ENCODE assay signal across 19 cellular contexts in genomic region chr11:93730108-93731107, GRCh38. TPM values are rescaled to one million over a fixed set of nuclear protein-coding genes. Genes with fewer than 3 reads are reported as not detected.
DNase-seq lines count a peak whose midpoint lies in the region; ATAC-seq and TF ChIP-seq lines count a peak whose summit lies in the region.
"Had no signal": no experiment of that assay in that cellular context is flagged by ENCODE, and none has a peak within 500 bp of the region (broad histone marks: within the 10 kb centered on the region; RNA-seq: fewer than 3 reads in every experiment).

No MANE protein-coding gene starts in this region.

- peak overlapping the region; percentile 56 for H3K27ac Mint-ChIP-seq in activated CD4-positive, alpha-beta T cell treated with anti-CD3 and anti-CD28 coated beads for 36 hours
- peak overlapping the region in 2 of 3 experiments; percentile 89 to 91; a peak in 4 of 7 replicates for H3K27ac Mint-ChIP-seq in H9
- peak overlapping the region; percentile 42 for H3K27ac Mint-ChIP-seq in activated CD8-positive, alpha-beta T cell treated with anti-CD3 and anti-CD28 coated beads for 36 hours
- peak overlapping the region in 8 of 10 donors; percentile 3 to 74 (median 24) for H3K27ac Mint-ChIP-seq in naive thymus-derived CD8-positive, alpha-beta T cell

- no peak for ATAC-seq in activated CD4-positive, alpha-beta T cell treated with anti-CD3 and anti-CD28 coated beads for 36 hours
- ATAC-seq in activated CD8-positive, alpha-beta T cell treated with anti-CD3 and anti-CD28 coated beads for 36 hours, result no peak
- no peak for ATAC-seq in naive thymus-derived CD8-positive, alpha-beta T cell
- ATAC-seq in GM21786 (IDR thresholded peaks at IDR 0.05; ENCODE audit: unreplicated experiment), result no peak
- ATAC-seq in HG02759 (IDR thresholded peaks at IDR 0.05; ENCODE audit: unreplicated experiment), result no peak
- ATAC-seq: effector memory CD8-positive, alpha-beta T cell had no signal

- no peak for TF ChIP-seq POLR2A in ovary (IDR thresholded peaks at IDR 0.05)

- H2AK5ac ChIP-seq in H9 (ENCODE audit: insufficient read length, low read length), result no peak overlapping the region

- no peak overlapping the region for H4K91ac ChIP-seq in H9 (ENCODE audit: insufficient read length, low read depth, low read length)

- H3K4me3 ChIP-seq in ovary, result no peak overlapping the region
- H3K4me3 ChIP-seq: A549, adrenal gland had no signal

- H3K9me3 ChIP-seq in H9 (ENCODE audit: control insufficient read depth, low read depth, low read length) (no peaks in the 10 kb centered on the region), ovary (no peaks in the 10 kb centered on the region)
- H3K9me3 ChIP-seq: A549, adrenal gland, SK-N-SH had no signal

- no peaks in the 10 kb centered on the region for H3K27me3 Mint-ChIP-seq in activated CD4-positive, alpha-beta T cell treated with anti-CD3 and anti-CD28 coated beads for 36 hours
- H3K27me3 Mint-ChIP-seq in H9 (ENCODE audit: low read depth), result no peaks in the 10 kb centered on the region
- H3K27me3 Mint-ChIP-seq in activated CD8-positive, alpha-beta T cell treated with anti-CD3 and anti-CD28 coated beads for 36 hours, result no peaks in the 10 kb centered on the region
- no peaks in the 10 kb centered on the region for H3K27me3 Mint-ChIP-seq in naive thymus-derived CD8-positive, alpha-beta T cell
- H3K27me3 Mint-ChIP-seq: effector memory CD8-positive, alpha-beta T cell had no signal

- POLR2A ChIA-PET in activated CD4-positive, alpha-beta T cell treated with anti-CD3 and anti-CD28 coated beads for 36 hours (lab: Charles Lee), result interaction anchor here (1.2 kb wide), 1 partner anchor 11 kb away, joined by 4 read pairs; the partner anchor contains the start of genes C11orf54 and TAF1D
- POLR2A ChIA-PET in activated CD8-positive, alpha-beta T cell treated with anti-CD3 and anti-CD28 coated beads for 36 hours (lab: Charles Lee), result interaction anchor here (1.2 to 10.4 kb wide), 4 partner anchors 9 to 50 kb away, joined by 4 to 125 read pairs (median 29); partner anchors contain the start of genes C11orf54 and TAF1D
- POLR2A ChIA-PET in naive thymus-derived CD8-positive, alpha-beta T cell (lab: Charles Lee), result interaction anchor here (3.7 kb wide), 1 partner anchor 10 kb away, joined by 21 read pairs; the partner anchor contains the start of genes C11orf54 and TAF1D

- WGBS in H9 (ENCODE audit: extremely low coverage, insufficient read length, low lambda C conversion rate), result no CpG with 5 or more reads among the region's 5 CpGs
- 45 to 69% (median 48%) methylated on average over 5 of the region's 5 CpGs for WGBS in ovary, 3 donors

- no peak overlapping the region for H3K9ac ChIP-seq in H9 (ENCODE audit: extremely low read depth, insufficient read length, low read length)
- H3K9ac ChIP-seq: parathyroid adenoma, SK-N-SH had no signal

- H2BK120ac ChIP-seq in H9 (ENCODE audit: low read depth, low read length, poor library complexity, severe bottlenecking), result no peak overlapping the region

- no peak overlapping the region for H3K4me3 Mint-ChIP-seq in activated CD4-positive, alpha-beta T cell treated with anti-CD3 and anti-CD28 coated beads for 36 hours
- H3K4me3 Mint-ChIP-seq in H9, result no peak overlapping the region
- no peak overlapping the region for H3K4me3 Mint-ChIP-seq in activated CD8-positive, alpha-beta T cell treated with anti-CD3 and anti-CD28 coated beads for 36 hours
- no peak overlapping the region for H3K4me3 Mint-ChIP-seq in naive thymus-derived CD8-positive, alpha-beta T cell
- H3K4me3 Mint-ChIP-seq: effector memory CD8-positive, alpha-beta T cell had no signal

- H3K27ac ChIP-seq in H9 (ENCODE audit: insufficient read length, low read depth, low read length) (no peak overlapping the region), ovary (no peak overlapping the region)
- H3K27ac ChIP-seq: A549, adrenal gland, parathyroid adenoma had no signal

- H3K79me1 ChIP-seq in H9 (ENCODE audit: insufficient read depth, low read depth, low read length, poor library complexity, severe bottlenecking), result peaks cover 3% of the 10 kb centered on the region

- H3K79me2 ChIP-seq in H9 (ENCODE audit: insufficient read depth, low read length), result 0 out of 2 replicates have a peak, but pooled peaks cover 2% of the 10 kb centered on the region
- H3K79me2 ChIP-seq: parathyroid adenoma had no signal

- no peak overlapping the region for H3K4me2 ChIP-seq in H9 (ENCODE audit: insufficient read depth, insufficient read length, low read length)
- H3K4me2 ChIP-seq: A549, SK-N-SH had no signal

- no peak overlapping the region for H3K56ac ChIP-seq in H9 (ENCODE audit: insufficient read length, low read depth, low read length)

- no peaks in the 10 kb centered on the region for H3K23me2 ChIP-seq in H9 (ENCODE audit: insufficient read length, low read depth, low read length, poor library complexity, severe bottlenecking)

- DNase-seq in activated CD4-positive, alpha-beta T cell treated with anti-CD3 and anti-CD28 coated beads for 36 hours, result no peak
- DNase-seq in activated CD4-positive, alpha-beta T cell treated with anti-CD3 and anti-CD28 coated beads for 48 hours, result no peak
- DNase-seq in H9 (no peak), ovary (no peak)
- no peak for DNase-seq in activated CD8-positive, alpha-beta T cell treated with anti-CD3 and anti-CD28 coated beads for 36 hours
- no peak for DNase-seq in naive thymus-derived CD8-positive, alpha-beta T cell
- DNase-seq: adrenal gland; central memory CD4-positive, alpha-beta T cell; effector memory CD8-positive, alpha-beta T cell; KBM-7; left cardiac atrium; NCI-H1417; NCI-H345; SK-N-SH; trophoblast cell had no signal

- H3K9me3 Mint-ChIP-seq in activated CD4-positive, alpha-beta T cell treated with anti-CD3 and anti-CD28 coated beads for 36 hours (ENCODE audit: low read depth), result no peaks in the 10 kb centered on the region
- no peaks in the 10 kb centered on the region for H3K9me3 Mint-ChIP-seq in H9
- H3K9me3 Mint-ChIP-seq in activated CD8-positive, alpha-beta T cell treated with anti-CD3 and anti-CD28 coated beads for 36 hours, result no peaks in the 10 kb centered on the region
- no peaks in the 10 kb centered on the region for H3K9me3 Mint-ChIP-seq in naive thymus-derived CD8-positive, alpha-beta T cell
- H3K9me3 Mint-ChIP-seq: effector memory CD8-positive, alpha-beta T cell had no signal

- intact Hi-C loops in activated CD4-positive, alpha-beta T cell treated with anti-CD3 and anti-CD28 coated beads for 36 hours (cut with DNase I, micrococcal nuclease), result no loop called here
- intact Hi-C loops in activated CD8-positive, alpha-beta T cell treated with anti-CD3 and anti-CD28 coated beads for 36 hours (cut with micrococcal nuclease), result no loop called here
- intact Hi-C loops in ovary (cut with DNase I), result no loop called here

- H2BK5ac ChIP-seq in H9 (ENCODE audit: insufficient read length, low read length), result no peak overlapping the region

- no peak overlapping the region for H3K23ac ChIP-seq in H9 (ENCODE audit: insufficient read length, low read depth, low read length)

- no peak overlapping the region for H2AFZ ChIP-seq in H9 (ENCODE audit: low read length)
- H2AFZ ChIP-seq: parathyroid adenoma had no signal

- no peak overlapping the region for H3K4ac ChIP-seq in H9 (ENCODE audit: low read depth, low read length)

- no peak overlapping the region for H2BK15ac ChIP-seq in H9 (ENCODE audit: low read depth, low read length)

- CTCF ChIA-PET in activated CD4-positive, alpha-beta T cell treated with anti-CD3 and anti-CD28 coated beads for 36 hours (lab: Charles Lee), result interaction anchor here (0.6 to 1.6 kb wide), 4 partner anchors 9 to 445 kb away, joined by 3 read pairs; no protein-coding TSS in a partner anchor
- CTCF ChIA-PET in activated CD8-positive, alpha-beta T cell treated with anti-CD3 and anti-CD28 coated beads for 36 hours (lab: Charles Lee), result interaction anchor here (0.6 to 1.6 kb wide), 2 partner anchors 10 to 27 kb away, joined by 3 to 6 read pairs; no protein-coding TSS in a partner anchor

- no peak overlapping the region for H4K8ac ChIP-seq in H9 (replicated peaks; ENCODE audit: insufficient read length, low read depth, low read length)

- H3K4me1 Mint-ChIP-seq in activated CD4-positive, alpha-beta T cell treated with anti-CD3 and anti-CD28 coated beads for 36 hours, result peaks cover 25% of the 10 kb centered on the region
- H3K4me1 Mint-ChIP-seq in H9, result peaks cover 4 to 6% of the 10 kb centered on the region in 2 experiments; a peak in 2 of 4 replicates
- peaks cover 27% of the 10 kb centered on the region for H3K4me1 Mint-ChIP-seq in activated CD8-positive, alpha-beta T cell treated with anti-CD3 and anti-CD28 coated beads for 36 hours (ENCODE audit: low read depth)
- H3K4me1 Mint-ChIP-seq in naive thymus-derived CD8-positive, alpha-beta T cell, result peaks cover 8 to 33% (median 22%) of the 10 kb centered on the region in 4 donors

- no peaks in the 10 kb centered on the region for H3K27me3 ChIP-seq in H9 (ENCODE audit: insufficient read depth, low read length)
- H3K27me3 ChIP-seq in ovary, result no peaks in the 10 kb centered on the region
- H3K27me3 ChIP-seq: adrenal gland had no signal

- no peaks in the 10 kb centered on the region for H4K20me1 ChIP-seq in H9 (ENCODE audit: control insufficient read depth, insufficient read depth, insufficient read length)

- no peak overlapping the region for H2BK20ac ChIP-seq in H9 (ENCODE audit: low read depth, low read length, poor library complexity, severe bottlenecking)

- no peak overlapping the region for H3K14ac ChIP-seq in H9 (ENCODE audit: insufficient read depth, low read length)

- H3K36me3 ChIP-seq in ovary, result no peaks in the 10 kb centered on the region

- H3K4me1 ChIP-seq in H9 (ENCODE audit: insufficient read depth, low read length) (no peaks in the 10 kb centered on the region), ovary (ENCODE audit: insufficient read depth) (no peaks in the 10 kb centered on the region)
- H3K4me1 ChIP-seq: parathyroid adenoma had no signal

- H2BK12ac ChIP-seq in H9 (ENCODE audit: insufficient read length, low read depth, low read length), result no peak overlapping the region

- H3K36me3 Mint-ChIP-seq in activated CD4-positive, alpha-beta T cell treated with anti-CD3 and anti-CD28 coated beads for 36 hours (ENCODE audit: low read depth), result peaks cover 71% of the 10 kb centered on the region
- H3K36me3 Mint-ChIP-seq in H9 (ENCODE audit: insufficient read depth in 1 of 3, low read depth in 3 of 3), result peaks cover 39 to 87% (median 68%) of the 10 kb centered on the region in 3 experiments
- peaks cover 75% of the 10 kb centered on the region for H3K36me3 Mint-ChIP-seq in activated CD8-positive, alpha-beta T cell treated with anti-CD3 and anti-CD28 coated beads for 36 hours (ENCODE audit: low read depth)
- peaks cover 0 to 89% (median 26%) of the 10 kb centered on the region in 3 donors for H3K36me3 Mint-ChIP-seq in naive thymus-derived CD8-positive, alpha-beta T cell

- no peak for TF ChIP-seq EP300 in ovary (IDR thresholded peaks at IDR 0.05)

- no peak overlapping the region for H3K18ac ChIP-seq in H9 (ENCODE audit: insufficient read length, low read depth, low read length)

- no peak overlapping the region for H3T11ph ChIP-seq in H9 (ENCODE audit: low read length)

- no peak overlapping the region for H4K5ac ChIP-seq in H9 (ENCODE audit: insufficient read length, low read depth, low read length)

- TF ChIP-seq CTCF in H9 (conservative IDR thresholded peaks at IDR 0.05) (no peak), ovary (IDR thresholded peaks at IDR 0.05) (no peak)
- TF ChIP-seq CTCF in activated CD8-positive, alpha-beta T cell treated with anti-CD3 and anti-CD28 coated beads for 36 hours (IDR thresholded peaks at IDR 0.05), result no peak

RNA-seq across cellular contexts. Expression of gene TAF1D, which starts 10.9 kb away (rescaled TPM):
- total RNA-seq in activated CD4-positive, alpha-beta T cell treated with anti-CD3 and anti-CD28 coated beads for 36 hours, result 100 to 1,000 TPM; 326 to 355 TPM
- total RNA-seq in H9 (2021) (258 and 272 TPM in 2 replicates), ovary (100 to 1,000 TPM in 6 of 7 donors, 10 to 100 TPM in 1; 73.7 to 155 (median 109) TPM)
- 100 to 1,000 TPM; 334 to 344 TPM for total RNA-seq in activated CD8-positive, alpha-beta T cell treated with anti-CD3 and anti-CD28 coated beads for 36 hours
- 100 to 1,000 TPM; 210 to 215 TPM for total RNA-seq in naive thymus-derived CD8-positive, alpha-beta T cell
- polyA plus RNA-seq in naive thymus-derived CD8-positive, alpha-beta T cell, result 10 to 100 TPM; 22.3 to 25.3 (median 22.4) TPM
- polyA plus RNA-seq in ovary, result 10 to 100 TPM; 98.0 to 99.6 TPM

RNA-seq across cellular contexts. Expression of gene C11orf54, which starts 11.1 kb away (rescaled TPM):
- 10 to 100 TPM; 13.8 to 15.7 TPM for total RNA-seq in activated CD4-positive, alpha-beta T cell treated with anti-CD3 and anti-CD28 coated beads for 36 hours
- total RNA-seq in H9 (2021), result 16.1 and 18.0 TPM in 2 replicates
- total RNA-seq in activated CD8-positive, alpha-beta T cell treated with anti-CD3 and anti-CD28 coated beads for 36 hours, result 10 to 100 TPM; 17.0 to 18.9 TPM
- 10 to 100 TPM; 45.9 to 49.2 TPM for total RNA-seq in naive thymus-derived CD8-positive, alpha-beta T cell
- polyA plus RNA-seq in naive thymus-derived CD8-positive, alpha-beta T cell, result 10 to 100 TPM; 18.7 to 21.6 (median 19.4) TPM
- 10 to 100 TPM; 28.4 to 48.0 (median 36.0) TPM for total RNA-seq in ovary
- 10 to 100 TPM; 22.8 to 38.6 TPM for polyA plus RNA-seq in ovary

RNA-seq across cellular contexts. Expression of gene MED17, which starts 53.7 kb away (rescaled TPM):
- 10 to 100 TPM; 28.6 to 29.9 TPM for total RNA-seq in activated CD4-positive, alpha-beta T cell treated with anti-CD3 and anti-CD28 coated beads for 36 hours
- 38.3 and 43.3 TPM in 2 replicates for total RNA-seq in H9 (2021)
- total RNA-seq in activated CD8-positive, alpha-beta T cell treated with anti-CD3 and anti-CD28 coated beads for 36 hours, result 10 to 100 TPM; 30.1 to 31.3 TPM
- total RNA-seq in naive thymus-derived CD8-positive, alpha-beta T cell, result 10 to 100 TPM; 61.7 to 62.2 TPM
- 10 to 100 TPM in 2 of 3 donors, 1 to 10 TPM in 1; 7.7 to 20.0 (median 17.1) TPM for polyA plus RNA-seq in naive thymus-derived CD8-positive, alpha-beta T cell
- total RNA-seq in ovary, result 10 to 100 TPM; 26.9 to 38.3 (median 33.4) TPM
- polyA plus RNA-seq in ovary, result 10 to 100 TPM; 24.9 to 30.8 TPM

Comparison
In these comparisons a context has a peak if more than half of its experiments do, and no peak if none do; other contexts are left out.
1. H3K27ac Mint-ChIP-seq: peak in every context shown above with its lines; median percentile 90 in H9; 56 in activated CD4-positive, alpha-beta T cell treated with anti-CD3 and anti-CD28 coated beads for 36 hours; 42 in activated CD8-positive, alpha-beta T cell treated with anti-CD3 and anti-CD28 coated beads for 36 hours; 24 in naive thymus-derived CD8-positive, alpha-beta T cell.